19 cellular contexts compared by ENCODE assay signal in the genomic region with DNA sequence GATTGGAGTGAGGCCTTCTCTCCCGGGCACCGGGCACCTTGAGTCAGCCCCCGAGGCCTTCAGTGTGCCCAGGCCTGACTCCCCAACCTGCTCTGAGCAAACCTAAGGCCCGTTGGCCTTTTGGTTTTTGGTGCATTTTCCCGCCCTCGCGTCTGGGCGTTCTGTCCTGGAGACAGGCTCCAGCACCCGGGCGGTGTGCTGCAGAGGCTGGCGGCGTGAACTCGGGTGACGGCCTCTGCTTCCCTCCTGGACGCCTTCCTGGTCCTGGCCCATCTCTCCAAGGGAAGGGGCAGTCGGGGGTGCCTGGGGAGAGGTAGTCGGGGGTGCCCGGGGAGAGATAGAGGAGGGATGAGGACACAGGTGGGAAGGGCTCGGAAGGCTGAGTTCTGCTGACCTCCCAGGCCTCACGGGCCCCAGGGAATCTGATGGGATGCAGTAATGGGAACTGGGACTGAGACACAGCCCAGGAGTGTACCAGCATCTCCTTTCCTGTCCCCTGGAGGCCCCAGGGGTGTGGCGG.
"Had no signal": no experiment of that assay in that cellular context is flagged by ENCODE, and none has a peak within 500 bp of the region (broad histone marks: within the 10 kb centered on the region; RNA-seq: fewer than 3 reads in every experiment).

No MANE protein-coding gene starts in this region.

- H3K27me3 Mint-ChIP-seq: type B pancreatic cell had no signal

- H3K27ac Mint-ChIP-seq: immature natural killer cell, naive B cell, nephron, type B pancreatic cell had no signal

- H3K36me3 Mint-ChIP-seq: immature natural killer cell, naive B cell, type B pancreatic cell had no signal

- H3K4me3 Mint-ChIP-seq: central memory CD8-positive, alpha-beta T cell; immature natural killer cell; nephron; type B pancreatic cell had no signal

- H3K36me3 ChIP-seq: esophagus muscularis mucosa, gastrocnemius medialis, heart right ventricle had no signal

- DNase-seq: effector memory CD4-positive, alpha-beta T cell; gastrocnemius medialis; heart right ventricle; immature natural killer cell; left cardiac atrium; mammary epithelial cell; midbrain; naive B cell; retina; stimulated activated CD4-positive, alpha-beta T cell treated with anti-CD3 and anti-CD28 coated beads, Interleukin-12 subunit alpha, Interleukin-12 subunit beta, amount 100 ng/mL, for 4 hours; stimulated activated CD4-positive, alpha-beta T cell treated with anti-CD3 and anti-CD28 coated beads, Interleukin-2, amount 100 ng/mL, for 48 hours; stimulated activated naive CD4-positive, alpha-beta T cell treated with Interleukin-2 at 50 U/mL for 16 hours had no signal

- H3K4me3 ChIP-seq: esophagus muscularis mucosa, gastrocnemius medialis, heart right ventricle, psoas muscle had no signal

- ATAC-seq: gastrocnemius medialis, left cardiac atrium, psoas muscle, sciatic nerve had no signal

- H3K9me3 ChIP-seq: esophagus muscularis mucosa, gastrocnemius medialis, heart right ventricle, psoas muscle had no signal

- H3K4me1 ChIP-seq: gastrocnemius medialis, heart right ventricle, psoas muscle had no signal

- H3K9me3 Mint-ChIP-seq: central memory CD8-positive, alpha-beta T cell; immature natural killer cell; naive B cell; nephron; type B pancreatic cell had no signal

- H3K4me1 Mint-ChIP-seq: central memory CD8-positive, alpha-beta T cell; immature natural killer cell had no signal

- H3K27ac ChIP-seq: epithelial cell of prostate, esophagus muscularis mucosa, gastrocnemius medialis, heart right ventricle, psoas muscle had no signal
